In genomic region chr14:88849717-88850116, GRCh38 we compare ENCODE assay signal across 16 cellular contexts.
"Had no signal": no experiment of that assay in that cellular context is flagged by ENCODE, and none has a peak within 500 bp of the region (broad histone marks: within the 10 kb centered on the region; RNA-seq: fewer than 3 reads in every experiment).

No MANE protein-coding gene starts in this region.

- H3K27ac ChIP-seq: cardiac muscle cell, coronary artery, gastrocnemius medialis, heart right ventricle, sigmoid colon, upper lobe of right lung, WERI-Rb-1 had no signal

- DNase-seq: activated CD4-positive, alpha-beta T cell treated with anti-CD3 and anti-CD28 coated beads for 4 hours; activated CD8-positive, alpha-beta memory T cell treated with anti-CD3 and anti-CD28 coated beads, Interleukin-2, amount 50 U/mL, for 4 hours; activated CD8-positive, alpha-beta T cell treated with anti-CD3 and anti-CD28 coated beads for 36 hours; activated naive CD4-positive, alpha-beta T cell; effector memory CD8-positive, alpha-beta T cell; gastrocnemius medialis; heart right ventricle; nephron progenitor cell; sigmoid colon; stimulated activated CD4-positive, alpha-beta T cell treated with anti-CD3 and anti-CD28 coated beads, Interleukin-2, amount 100 ng/mL, for 48 hours; T-cell; T1000; upper lobe of right lung; WERI-Rb-1 had no signal

- H3K4me3 ChIP-seq: cardiac muscle cell, coronary artery, gastrocnemius medialis, heart right ventricle, sigmoid colon, upper lobe of right lung had no signal

- ATAC-seq: activated CD8-positive, alpha-beta T cell treated with anti-CD3 and anti-CD28 coated beads for 36 hours; effector memory CD8-positive, alpha-beta T cell; gastrocnemius medialis; heart right ventricle; T-cell; upper lobe of right lung had no signal

- H3K4me1 ChIP-seq: gastrocnemius medialis, heart right ventricle, sigmoid colon, upper lobe of right lung had no signal

- H3K36me3 ChIP-seq: gastrocnemius medialis had no signal

- H3K9me3 ChIP-seq: gastrocnemius medialis, heart right ventricle, sigmoid colon, upper lobe of right lung had no signal

- H3K27me3 ChIP-seq: cardiac muscle cell, gastrocnemius medialis, heart right ventricle, sigmoid colon, upper lobe of right lung had no signal
